Comparison of ENCODE assay signal across 8 cellular contexts in genomic region chr1:29122662-29122986, GRCh38. TPM values are rescaled to one million over a fixed set of nuclear protein-coding genes. Genes with fewer than 3 reads are reported as not detected.
DNase-seq lines count a peak whose midpoint lies in the region; ATAC-seq and TF ChIP-seq lines count a peak whose summit lies in the region.

No MANE protein-coding gene starts in this region.

- TF ChIP-seq CTCF in natural killer cell (IDR thresholded peaks at IDR 0.05): no peak

- H3K4me3 Mint-ChIP-seq in natural killer cell: peak overlapping the region; percentile 82

- H3K27ac Mint-ChIP-seq in natural killer cell: no peak overlapping the region

- H3K4me1 Mint-ChIP-seq in natural killer cell: peaks cover 8 to 18% of the 10 kb centered on the region in 2 donors

- H3K27me3 Mint-ChIP-seq in natural killer cell (ENCODE audit: low read depth in 2 of 2): peaks cover 8 to 15% of the 10 kb centered on the region in 2 donors

- ATAC-seq in esophagus mucosa: peak; percentile 35
- no peak for ATAC-seq in natural killer cell
- no peak for ATAC-seq in GM18498 (IDR thresholded peaks at IDR 0.05; ENCODE audit: unreplicated experiment)

- no peaks in the 10 kb centered on the region for H3K9me3 Mint-ChIP-seq in natural killer cell

- intact Hi-C loops in natural killer cell (cut with micrococcal nuclease): loop anchor here (5.0 kb wide), 1 partner anchor 240 kb away; no protein-coding TSS in a partner anchor

- peaks cover 1% of the 10 kb centered on the region for H3K36me3 Mint-ChIP-seq in natural killer cell

- DNase-seq in AG20443 (ENCODE audit: low spot score): peak; percentile 95
- DNase-seq in RPMI7951 (ENCODE audit: low read depth): peak; percentile 88
- no peak for DNase-seq in natural killer cell
- DNase-seq in cerebellum (ENCODE audit: low spot score): no peak
- DNase-seq in NCI-H2171 treated with DMSO at 0.1 percent for 48 hours (lab: John Stamatoyannopoulos, UW): no peak
- DNase-seq in SKM-1 (lab: John Stamatoyannopoulos, UW; ENCODE audit: unreplicated experiment): no peak

RNA-seq across cellular contexts. Expression of gene TMEM200B, which starts 1.1 kb away (rescaled TPM):
- 4.3 and 5.2 TPM in 2 replicates for total RNA-seq in RPMI7951 (2014; rRNA removed; shearing (Covaris generic))
- total RNA-seq in esophagus mucosa: 1.4 TPM
- total RNA-seq in natural killer cell: not detected
- total RNA-seq in cerebellum: 0.82 TPM

RNA-seq across cellular contexts. Expression of gene SRSF4, which starts 59.1 kb away (rescaled TPM):
- 43.5 and 48.1 TPM in 2 replicates for total RNA-seq in RPMI7951 (2014; rRNA removed; shearing (Covaris generic))
- total RNA-seq in esophagus mucosa (47.6 TPM), natural killer cell (100 to 1,000 TPM in 2 of 3 donors, 10 to 100 TPM in 1; 90.2 to 114 (median 101) TPM), cerebellum (45.8 TPM)

Comparison
In these comparisons a context has a peak if more than half of its experiments do, and no peak if none do; other contexts are left out.
1. DNase-seq: peak in AG20443 (single experiment) and RPMI7951 (single experiment); none in natural killer cell (single experiment), cerebellum (single experiment), NCI-H2171 treated with DMSO at 0.1 percent for 48 hours (single experiment) and SKM-1 (single experiment).